In the genomic region with DNA sequence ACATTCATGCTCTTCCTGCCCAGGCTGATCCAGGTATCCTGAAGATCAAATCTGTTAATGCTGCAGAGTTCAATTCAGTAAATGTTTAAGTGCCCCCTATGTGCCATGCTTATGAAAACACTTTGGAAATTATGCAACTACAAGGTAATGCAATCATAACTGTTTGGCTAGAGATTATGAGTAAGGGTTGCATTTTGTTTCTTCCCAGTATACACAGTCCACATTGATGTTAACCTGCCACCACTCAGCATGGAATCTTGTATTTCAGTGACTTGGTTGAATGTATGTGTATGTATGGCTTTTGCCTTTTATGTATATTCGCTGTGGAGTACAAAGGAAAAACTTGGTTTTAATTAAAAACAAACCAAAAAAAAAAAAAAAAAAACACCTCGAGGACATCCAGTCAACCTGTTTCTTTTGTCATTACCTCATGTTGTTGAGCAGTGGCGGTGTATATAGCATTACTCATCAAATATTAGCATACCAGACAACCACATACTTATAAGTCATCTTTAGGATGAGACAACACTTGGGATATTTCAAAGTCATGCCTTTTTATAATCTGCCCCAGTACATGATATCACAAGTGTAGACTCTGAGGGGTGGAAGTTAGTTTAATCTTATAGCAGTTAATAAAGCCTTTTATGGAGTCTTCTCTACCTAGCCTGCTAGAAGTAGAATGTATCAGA, we compare ENCODE assay signal across 1 cellular context.
TF ChIP-seq lines count a peak whose summit lies in the region.

No MANE protein-coding gene starts in this region.

TF ChIP-seq in HepG2, 621 proteins besides CTCF, POLR2A, EP300 and RAD21 (continued from another document):
- TF ChIP-seq ZNF280B (CRISPR knock-in tag; IDR thresholded peaks at IDR 0.05; ENCODE audit: borderline replicate concordance): no peak
- TF ChIP-seq TEF (CRISPR knock-in tag; IDR thresholded peaks at IDR 0.05): 0 out of 2 replicates have a peak, but pooled peaks have one; percentile 57
- TF ChIP-seq CEBPB (IDR thresholded peaks at IDR 0.05; ENCODE audit: borderline replicate concordance, low read depth, low read length): peak; percentile 81; the same call in 1 of the 2 replicates
- TF ChIP-seq FOXP1 (IDR thresholded peaks at IDR 0.05): no peak
- TF ChIP-seq FOXP1 (CRISPR knock-in tag; IDR thresholded peaks at IDR 0.05): peak; percentile 41; the same call in 1 of the 2 replicates
- TF ChIP-seq GATAD2A (CRISPR knock-in tag; IDR thresholded peaks at IDR 0.05): peak; percentile 68
- 0 out of 2 replicates have a peak, but pooled peaks have one; percentile 6 for TF ChIP-seq SMC3 (IDR thresholded peaks at IDR 0.05; ENCODE audit: low read length)
- TF ChIP-seq CEBPG (CRISPR knock-in tag; IDR thresholded peaks at IDR 0.05): peak; percentile 85
- TF ChIP-seq, protein P1, sequence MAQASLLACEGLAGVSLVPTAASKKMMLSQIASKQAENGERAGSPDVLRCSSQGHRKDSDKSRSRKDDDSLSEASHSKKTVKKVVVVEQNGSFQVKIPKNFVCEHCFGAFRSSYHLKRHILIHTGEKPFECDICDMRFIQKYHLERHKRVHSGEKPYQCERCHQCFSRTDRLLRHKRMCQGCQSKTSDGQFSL (CRISPR knock-in tag; IDR thresholded peaks at IDR 0.05): no peak
- no peak for TF ChIP-seq HDAC1 (CRISPR knock-in tag; IDR thresholded peaks at IDR 0.05)
- no peak for TF ChIP-seq GMEB1 (CRISPR knock-in tag; IDR thresholded peaks at IDR 0.05; ENCODE audit: borderline replicate concordance)
- peak; percentile 41 for TF ChIP-seq STAG1 (CRISPR knock-in tag; IDR thresholded peaks at IDR 0.05)
- TF ChIP-seq, protein P2, sequence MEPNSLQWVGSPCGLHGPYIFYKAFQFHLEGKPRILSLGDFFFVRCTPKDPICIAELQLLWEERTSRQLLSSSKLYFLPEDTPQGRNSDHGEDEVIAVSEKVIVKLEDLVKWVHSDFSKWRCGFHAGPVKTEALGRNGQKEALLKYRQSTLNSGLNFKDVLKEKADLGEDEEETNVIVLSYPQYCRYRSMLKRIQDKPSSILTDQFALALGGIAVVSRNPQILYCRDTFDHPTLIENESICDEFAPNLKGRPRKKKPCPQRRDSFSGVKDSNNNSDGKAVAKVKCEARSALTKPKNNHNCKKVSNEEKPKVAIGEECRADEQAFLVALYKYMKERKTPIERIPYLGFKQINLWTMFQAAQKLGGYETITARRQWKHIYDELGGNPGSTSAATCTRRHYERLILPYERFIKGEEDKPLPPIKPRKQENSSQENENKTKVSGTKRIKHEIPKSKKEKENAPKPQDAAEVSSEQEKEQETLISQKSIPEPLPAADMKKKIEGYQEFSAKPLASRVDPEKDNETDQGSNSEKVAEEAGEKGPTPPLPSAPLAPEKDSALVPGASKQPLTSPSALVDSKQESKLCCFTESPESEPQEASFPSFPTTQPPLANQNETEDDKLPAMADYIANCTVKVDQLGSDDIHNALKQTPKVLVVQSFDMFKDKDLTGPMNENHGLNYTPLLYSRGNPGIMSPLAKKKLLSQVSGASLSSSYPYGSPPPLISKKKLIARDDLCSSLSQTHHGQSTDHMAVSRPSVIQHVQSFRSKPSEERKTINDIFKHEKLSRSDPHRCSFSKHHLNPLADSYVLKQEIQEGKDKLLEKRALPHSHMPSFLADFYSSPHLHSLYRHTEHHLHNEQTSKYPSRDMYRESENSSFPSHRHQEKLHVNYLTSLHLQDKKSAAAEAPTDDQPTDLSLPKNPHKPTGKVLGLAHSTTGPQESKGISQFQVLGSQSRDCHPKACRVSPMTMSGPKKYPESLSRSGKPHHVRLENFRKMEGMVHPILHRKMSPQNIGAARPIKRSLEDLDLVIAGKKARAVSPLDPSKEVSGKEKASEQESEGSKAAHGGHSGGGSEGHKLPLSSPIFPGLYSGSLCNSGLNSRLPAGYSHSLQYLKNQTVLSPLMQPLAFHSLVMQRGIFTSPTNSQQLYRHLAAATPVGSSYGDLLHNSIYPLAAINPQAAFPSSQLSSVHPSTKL (CRISPR knock-in tag; IDR thresholded peaks at IDR 0.05): peak; percentile 39; the same call in 1 of the 2 replicates
- no peak for TF ChIP-seq ZNF281 (CRISPR knock-in tag; IDR thresholded peaks at IDR 0.05; ENCODE audit: borderline replicate concordance)
- 0 out of 2 replicates have a peak, but pooled peaks have one; percentile 16 for TF ChIP-seq FOSL2 (CRISPR knock-in tag; IDR thresholded peaks at IDR 0.05)
